9 cellular contexts compared by ENCODE assay signal in the genomic region with DNA sequence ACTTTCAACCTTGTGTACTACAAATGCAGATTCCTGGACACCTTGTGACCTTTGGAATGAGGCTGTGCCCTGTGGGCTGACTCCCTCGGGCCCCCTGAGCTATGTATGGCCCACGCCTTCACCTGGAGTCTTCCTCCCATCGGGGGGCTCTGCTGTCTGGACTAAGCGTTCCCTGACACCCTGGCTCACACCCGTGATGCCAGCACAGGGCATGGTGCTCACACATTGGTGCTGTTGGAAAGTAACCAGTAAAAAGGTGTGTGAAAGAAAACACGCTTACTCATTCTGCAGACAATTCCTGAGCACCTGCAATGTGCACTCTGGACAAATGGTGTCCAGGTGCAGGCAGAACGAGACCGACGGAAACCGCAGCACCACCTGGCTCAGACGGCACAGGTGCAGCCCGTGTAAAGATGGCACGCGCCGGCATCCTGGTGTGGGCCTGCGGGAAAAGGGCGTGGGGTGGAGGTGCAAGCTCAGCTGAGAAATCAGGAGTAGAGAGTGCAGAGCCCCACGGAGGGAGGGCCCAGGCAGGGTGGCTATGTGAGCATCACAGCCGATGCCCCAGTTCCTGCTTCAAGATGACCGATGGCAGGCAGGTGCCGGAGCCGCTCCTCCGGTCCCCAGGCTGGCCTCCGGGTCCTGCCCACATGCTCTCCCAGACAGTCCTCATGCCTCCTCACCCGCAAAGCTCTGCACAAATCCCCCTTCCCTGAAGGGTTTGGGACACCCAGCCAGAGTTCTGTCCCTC. TPM values are rescaled to one million over a fixed set of nuclear protein-coding genes. Genes with fewer than 3 reads are reported as not detected.
DNase-seq lines count a peak whose midpoint lies in the region; ATAC-seq and TF ChIP-seq lines count a peak whose summit lies in the region.
"Had no signal": no experiment of that assay in that cellular context is flagged by ENCODE, and none has a peak within 500 bp of the region (broad histone marks: within the 10 kb centered on the region; RNA-seq: fewer than 3 reads in every experiment).

No MANE protein-coding gene starts in this region.

- 92 to 93% (median 93%) methylated on average over 25 of the region's 25 CpGs for WGBS in ovary, 3 donors

- no peak overlapping the region for H3K4me3 Mint-ChIP-seq in CD8-positive, alpha-beta T cell

- H3K9me3 Mint-ChIP-seq in CD8-positive, alpha-beta T cell: no peaks in the 10 kb centered on the region

- H3K27me3 ChIP-seq in CD8-positive, alpha-beta T cell (ENCODE audit: insufficient read depth, low read length): no peaks in the 10 kb centered on the region
- H3K27me3 ChIP-seq in HUES6 (ENCODE audit: control insufficient read depth, insufficient read depth, low read length): no peaks in the 10 kb centered on the region
- H3K27me3 ChIP-seq in ovary: no peaks in the 10 kb centered on the region

- TF ChIP-seq EP300 in ovary (IDR thresholded peaks at IDR 0.05): no peak

- H3K9ac ChIP-seq in HUES6 (ENCODE audit: low read length): no peak overlapping the region

- H3K4me1 Mint-ChIP-seq in CD8-positive, alpha-beta T cell (ENCODE audit: low read depth): peaks cover 35% of the 10 kb centered on the region

- intact Hi-C loops in CD8-positive, alpha-beta T cell (cut with DNase I, micrococcal nuclease): no loop called here
- intact Hi-C loops in ovary (cut with DNase I): no loop called here

- peaks cover 28% of the 10 kb centered on the region for H3K4me1 ChIP-seq in CD8-positive, alpha-beta T cell (ENCODE audit: insufficient read depth, low read length)
- peaks cover 62% of the 10 kb centered on the region for H3K4me1 ChIP-seq in HUES6 (ENCODE audit: control insufficient read depth, insufficient read depth, low read length)
- H3K4me1 ChIP-seq in ovary (ENCODE audit: insufficient read depth): peaks cover 4% of the 10 kb centered on the region

- no peaks in the 10 kb centered on the region for H3K36me3 ChIP-seq in CD8-positive, alpha-beta T cell (ENCODE audit: insufficient read depth, low read length)
- H3K36me3 ChIP-seq in HUES6 (ENCODE audit: control insufficient read depth, insufficient read depth, low read length) (peaks cover 71% of the 10 kb centered on the region), ovary (no peaks in the 10 kb centered on the region)

- POLR2A ChIA-PET in CD8-positive, alpha-beta T cell (lab: Charles Lee): no interaction called here
- POLR2A ChIA-PET in HEK293T (lab: Yijun Ruan, JAX): no interaction called here

- CTCF ChIA-PET in CD8-positive, alpha-beta T cell (lab: Charles Lee): interaction anchor here (0.5 to 0.9 kb wide), 2 partner anchors 47 to 505 kb away, joined by 3 read pairs; no protein-coding TSS in a partner anchor
- CTCF ChIA-PET in HEK293T (lab: Yijun Ruan, JAX): interaction anchor here (1.7 kb wide), 1 partner anchor 10 kb away, joined by 7 read pairs; no protein-coding TSS in a partner anchor

- DNase-seq in CD8-positive, alpha-beta T cell: peak in 4 of 7 experiments; percentile 1 to 42 (median 4)
- DNase-seq in epidermal melanocyte (ENCODE audit: insufficient read length, low spot score) (peak; percentile 15), ovary (peak; percentile 3 to 17 (median 9)), DMS79 treated with DMSO at 0.1 percent for 48 hours (lab: John Stamatoyannopoulos, UW) (no peak), NCI-H1694 (lab: John Stamatoyannopoulos, UW) (no peak), dermis blood vessel endothelial cell (no peak), HEK293T (ENCODE audit: extremely low spot score) (no peak)
- DNase-seq: stimulated activated CD4-positive, alpha-beta T cell treated with anti-CD3 and anti-CD28 coated beads, Interleukin-2, amount 100 ng/mL, for 48 hours had no signal

- H3K27ac Mint-ChIP-seq in CD8-positive, alpha-beta T cell: no peak overlapping the region

- no peak for ATAC-seq in CD8-positive, alpha-beta T cell

- H3K9me3 ChIP-seq in CD8-positive, alpha-beta T cell (ENCODE audit: low read length): no peaks in the 10 kb centered on the region
- H3K9me3 ChIP-seq in HUES6 (ENCODE audit: control insufficient read depth, insufficient read depth, low read depth, low read length): no peaks in the 10 kb centered on the region
- H3K9me3 ChIP-seq in ovary: no peaks in the 10 kb centered on the region

- no peak for TF ChIP-seq CTCF in CD8-positive, alpha-beta T cell (IDR thresholded peaks at IDR 0.05)
- no peak for TF ChIP-seq CTCF in ovary (IDR thresholded peaks at IDR 0.05)

- no peak overlapping the region for H3K27ac ChIP-seq in CD8-positive, alpha-beta T cell (ENCODE audit: low read depth, low read length)
- H3K27ac ChIP-seq in HUES6 (ENCODE audit: low read depth, low read length): peak overlapping the region; percentile 96
- no peak overlapping the region for H3K27ac ChIP-seq in ovary

- H3K36me3 Mint-ChIP-seq in CD8-positive, alpha-beta T cell: peaks cover 45% of the 10 kb centered on the region

- H3K4me3 ChIP-seq in CD8-positive, alpha-beta T cell (ENCODE audit: low read depth, low read length): no peak overlapping the region
- H3K4me3 ChIP-seq in HUES6 (ENCODE audit: low read depth, low read length): no peak overlapping the region
- H3K4me3 ChIP-seq in ovary: no peak overlapping the region

- no peaks in the 10 kb centered on the region for H3K27me3 Mint-ChIP-seq in CD8-positive, alpha-beta T cell (ENCODE audit: low read depth)

- TF ChIP-seq POLR2A in ovary (IDR thresholded peaks at IDR 0.05): no peak

TF ChIP-seq in HEK293T, 16 proteins besides CTCF, POLR2A, EP300 and RAD21:
- TF ChIP-seq LEF1 (IDR thresholded peaks at IDR 0.05; ENCODE audit: borderline replicate concordance) (no peak), HDGF (IDR thresholded peaks at IDR 0.05; ENCODE audit: borderline replicate concordance) (no peak), SUZ12 (IDR thresholded peaks at IDR 0.05) (no peak), ARNT (IDR thresholded peaks at IDR 0.05) (no peak), FOXA1 (IDR thresholded peaks at IDR 0.05) (no peak), SP1 (IDR thresholded peaks at IDR 0.05) (no peak), CTBP1 (IDR thresholded peaks at IDR 0.05; ENCODE audit: borderline replicate concordance) (no peak), FOXK2 (IDR thresholded peaks at IDR 0.05) (no peak), ELF4 (IDR thresholded peaks at IDR 0.05) (no peak), FOXM1 (IDR thresholded peaks at IDR 0.05; ENCODE audit: borderline replicate concordance) (no peak), NFRKB (IDR thresholded peaks at IDR 0.05) (no peak), BHLHE40 (IDR thresholded peaks at IDR 0.05; ENCODE audit: borderline replicate concordance) (no peak), TARDBP (IDR thresholded peaks at IDR 0.05) (no peak)
- TF ChIP-seq, protein P1, sequence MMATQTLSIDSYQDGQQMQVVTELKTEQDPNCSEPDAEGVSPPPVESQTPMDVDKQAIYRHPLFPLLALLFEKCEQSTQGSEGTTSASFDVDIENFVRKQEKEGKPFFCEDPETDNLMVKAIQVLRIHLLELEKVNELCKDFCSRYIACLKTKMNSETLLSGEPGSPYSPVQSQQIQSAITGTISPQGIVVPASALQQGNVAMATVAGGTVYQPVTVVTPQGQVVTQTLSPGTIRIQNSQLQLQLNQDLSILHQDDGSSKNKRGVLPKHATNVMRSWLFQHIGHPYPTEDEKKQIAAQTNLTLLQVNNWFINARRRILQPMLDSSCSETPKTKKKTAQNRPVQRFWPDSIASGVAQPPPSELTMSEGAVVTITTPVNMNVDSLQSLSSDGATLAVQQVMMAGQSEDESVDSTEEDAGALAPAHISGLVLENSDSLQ (IDR thresholded peaks at IDR 0.05): no peak

RNA-seq across cellular contexts. Expression of gene LPCAT1, which starts 11.0 kb away (rescaled TPM):
- 10 to 100 TPM; 28.8 to 29.1 TPM for total RNA-seq in CD8-positive, alpha-beta T cell
- total RNA-seq in ovary (10 to 100 TPM; 13.0 to 28.2 (median 25.3) TPM), dermis blood vessel endothelial cell (33.8 and 41.9 TPM in 2 replicates)
- polyA plus RNA-seq in ovary: 10 to 100 TPM; 18.7 to 57.1 TPM

Comparison
In these comparisons a context has a peak if more than half of its experiments do, and no peak if none do; other contexts are left out.
1. DNase-seq: peak in CD8-positive, alpha-beta T cell (4 of 7), epidermal melanocyte (single experiment) and ovary (5 of 5); none in DMS79 treated with DMSO at 0.1 percent for 48 hours (single experiment), NCI-H1694 (single experiment), dermis blood vessel endothelial cell (single experiment) and HEK293T (single experiment).